ENCODE assay signal across 9 cellular contexts in the genomic region with DNA sequence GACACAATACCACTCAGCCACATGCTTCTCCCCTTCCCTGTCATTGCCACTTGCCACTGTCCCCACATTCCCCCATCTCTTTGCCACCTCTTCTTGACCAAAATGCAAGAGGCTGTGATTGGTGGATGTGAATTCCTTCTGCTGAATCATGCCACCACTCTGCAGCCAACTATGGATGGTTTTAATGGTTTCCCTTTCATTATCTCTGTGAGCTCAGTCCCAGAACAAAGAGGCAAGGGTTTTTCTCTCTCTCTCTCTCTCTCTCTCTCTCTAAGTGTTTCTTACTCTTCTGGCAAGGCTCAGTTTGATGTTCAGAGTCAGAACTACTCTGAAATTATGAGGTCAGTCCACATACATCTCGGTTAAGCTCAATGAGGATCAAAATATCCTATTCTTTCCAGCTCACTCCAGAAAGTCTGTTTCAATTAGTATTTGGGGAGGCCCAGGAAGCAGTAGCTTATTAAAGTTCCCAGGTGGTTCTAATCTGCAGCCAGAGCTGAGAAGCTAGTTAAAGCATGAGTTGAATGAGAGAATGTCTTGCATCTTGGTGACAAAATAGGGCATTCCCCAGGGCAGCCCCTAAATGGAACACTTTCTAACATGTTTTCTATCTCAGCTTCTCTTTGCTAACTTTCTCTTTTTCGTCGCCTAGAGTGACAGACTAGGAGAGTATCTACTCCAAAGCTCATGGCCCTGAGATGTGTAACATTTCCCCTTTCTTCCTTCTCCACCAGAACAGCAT. TPM values are rescaled to one million over a fixed set of nuclear protein-coding genes. Genes with fewer than 3 reads are reported as not detected.
DNase-seq lines count a peak whose midpoint lies in the region; ATAC-seq and TF ChIP-seq lines count a peak whose summit lies in the region.
"Had no signal": no experiment of that assay in that cellular context is flagged by ENCODE, and none has a peak within 500 bp of the region (broad histone marks: within the 10 kb centered on the region; RNA-seq: fewer than 3 reads in every experiment).

No MANE protein-coding gene starts in this region.

- no peak for TF ChIP-seq CTCF in psoas muscle (IDR thresholded peaks at IDR 0.05)

- H3K27ac ChIP-seq in psoas muscle = no peak overlapping the region

- H3K4me3 ChIP-seq in psoas muscle = no peak overlapping the region

- no peaks in the 10 kb centered on the region for H3K36me3 ChIP-seq in psoas muscle (ENCODE audit: insufficient read depth in 1 of 2, low read depth in 1 of 2)

- no peaks in the 10 kb centered on the region for H3K4me1 ChIP-seq in psoas muscle

- 64 to 80% (median 74%) methylated on average over 3 of the region's 3 CpGs for WGBS in psoas muscle, 3 donors

- no peak for DNase-seq in activated CD4-positive, CD25-positive, alpha-beta regulatory T cell (lab: John Stamatoyannopoulos, UW)
- peak; percentile 61 for DNase-seq in RPMI8226
- DNase-seq in renal cortical epithelial cell (ENCODE audit: low read depth) = peak; percentile 42
- no peak for DNase-seq in DMS153 treated with DMSO at 0.1 percent for 48 hours (lab: John Stamatoyannopoulos, UW; ENCODE audit: unreplicated experiment)
- no peak for DNase-seq in NCI-H2227 treated with DMSO at 0.1 percent for 48 hours (lab: John Stamatoyannopoulos, UW)
- no peak for DNase-seq in psoas muscle

- no peaks in the 10 kb centered on the region for H3K9me3 ChIP-seq in psoas muscle

- H3K27me3 ChIP-seq in psoas muscle (ENCODE audit: insufficient read depth in 3 of 3, low read length in 2 of 3) = peaks cover 0 to 2% (median 0%) of the 10 kb centered on the region in 3 donors

- peak; percentile 59 to 63 for ATAC-seq in activated CD4-positive, CD25-positive, alpha-beta regulatory T cell treated with anti-CD3 and anti-CD28 coated beads, Interleukin-2, amount 50 U/mL, for 24 hours
- ATAC-seq in HG02763 (IDR thresholded peaks at IDR 0.05; ENCODE audit: unreplicated experiment) = peak; percentile 64
- ATAC-seq in psoas muscle = no peak
- ATAC-seq: Panc1 had no signal

- intact Hi-C loops in psoas muscle (cut with DNase I) = no loop called here

RNA-seq across cellular contexts. Expression of a gene that starts 8.5 kb away (rescaled TPM):
- 2.7 and 2.8 TPM in 2 replicates for total RNA-seq in renal cortical epithelial cell
- total RNA-seq in psoas muscle = not detected
- polyA plus RNA-seq in psoas muscle = not detected

RNA-seq across cellular contexts. Expression of a gene that starts 24.6 kb away (rescaled TPM):
- total RNA-seq in renal cortical epithelial cell = not detected in 2 replicates
- 1 to 10 TPM in 2 of 4 donors, under 1 TPM in 2; 0.71 to 1.4 (median 0.99) TPM for total RNA-seq in psoas muscle
- polyA plus RNA-seq in psoas muscle = under 1 TPM; 0.16 to 0.40 (median 0.24) TPM

Comparison
In these comparisons a context has a peak if more than half of its experiments do, and no peak if none do; other contexts are left out.
1. ATAC-seq: peak in activated CD4-positive, CD25-positive, alpha-beta regulatory T cell treated with anti-CD3 and anti-CD28 coated beads, Interleukin-2, amount 50 U/mL, for 24 hours (2 of 2) and HG02763 (single experiment); none in psoas muscle (0 of 4).
2. DNase-seq: peak in RPMI8226 (single experiment) and renal cortical epithelial cell (single experiment); none in activated CD4-positive, CD25-positive, alpha-beta regulatory T cell (0 of 4), DMS153 treated with DMSO at 0.1 percent for 48 hours (single experiment), NCI-H2227 treated with DMSO at 0.1 percent for 48 hours (single experiment) and psoas muscle (0 of 2).